8 cellular contexts compared by ENCODE assay signal in the genomic region with DNA sequence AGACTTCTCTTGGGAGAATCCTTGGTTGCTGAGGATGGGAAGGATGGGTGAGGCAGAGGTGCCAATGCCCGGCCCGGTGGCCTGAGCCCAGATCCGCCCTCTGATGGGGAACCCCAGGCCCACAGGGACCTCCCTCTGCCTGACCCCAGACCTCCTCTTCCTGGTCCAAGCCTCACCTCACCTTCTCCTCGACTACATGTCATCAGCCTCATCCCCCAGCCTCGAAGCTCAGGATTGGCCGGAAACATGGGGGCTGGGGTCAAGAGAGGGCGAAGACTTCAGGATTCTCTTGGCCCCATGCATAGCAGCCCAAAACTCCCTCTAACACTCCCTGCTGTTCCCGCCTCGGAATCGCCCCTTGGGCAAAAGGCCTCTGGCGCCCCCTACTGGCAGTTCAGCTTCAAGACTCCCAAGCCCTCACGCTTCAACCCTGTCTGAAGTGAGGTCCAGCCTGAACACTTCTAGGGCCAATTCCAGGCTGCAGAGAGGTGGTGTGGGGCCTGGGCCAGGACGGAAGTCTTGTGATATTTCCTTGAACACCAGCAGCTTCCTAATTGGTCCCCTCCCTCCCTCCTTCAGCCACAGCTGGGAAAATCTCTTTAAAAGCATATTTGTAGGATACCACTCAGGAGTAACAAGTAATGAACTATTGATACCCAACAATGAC. TPM values are rescaled to one million over a fixed set of nuclear protein-coding genes. Genes with fewer than 3 reads are reported as not detected.
DNase-seq lines count a peak whose midpoint lies in the region; ATAC-seq and TF ChIP-seq lines count a peak whose summit lies in the region.

No MANE protein-coding gene starts in this region.

- H3K4me1 ChIP-seq in MM.1S (ENCODE audit: low read length): peaks cover 7% of the 10 kb centered on the region

- no peaks in the 10 kb centered on the region for H3K9me2 ChIP-seq in MM.1S (replicated peaks; ENCODE audit: insufficient read depth, low read length)

- H3F3A ChIP-seq in MM.1S (ENCODE audit: insufficient read depth, low read length): peaks cover 5% of the 10 kb centered on the region

- H3K27ac ChIP-seq in MM.1S (ENCODE audit: low read length): no peak overlapping the region

- H3K36me3 ChIP-seq in MM.1S (replicated peaks; ENCODE audit: insufficient read depth, low read length): no peaks in the 10 kb centered on the region

- H3K4me3 ChIP-seq in GM12865 (ENCODE audit: low read depth, low read length) (no peak overlapping the region), MM.1S (ENCODE audit: low read length) (no peak overlapping the region), fibroblast of the aortic adventitia (ENCODE audit: low read depth, low read length) (no peak overlapping the region)

- peak; percentile 93 for DNase-seq in GM12865 (ENCODE audit: low read depth)
- peak; percentile 87 for DNase-seq in MM.1S
- peak; percentile 37 for DNase-seq in SHP77 treated with DMSO at 0.1 percent for 48 hours (lab: John Stamatoyannopoulos, UW)
- peak; percentile 85 for DNase-seq in activated T-helper 9 cell treated with anti-CD3 and anti-CD28 coated beads, Interleukin-2, amount 50 U/mL, for 16 hours (ENCODE audit: low read depth)
- peak; percentile 86 for DNase-seq in fibroblast of the aortic adventitia (ENCODE audit: low read depth)
- DNase-seq in non-pigmented ciliary epithelial cell (ENCODE audit: low read depth): peak; percentile 28
- DNase-seq in superior temporal gyrus (ENCODE audit: extremely low spot score): peak; percentile 92

- no peaks in the 10 kb centered on the region for H3K27me3 ChIP-seq in MM.1S (replicated peaks; ENCODE audit: insufficient read depth, low read length)

- H3K4me2 ChIP-seq in MM.1S (ENCODE audit: low read depth, low read length): no peak overlapping the region

- no peak for ATAC-seq in GM21526 (IDR thresholded peaks at IDR 0.05; ENCODE audit: low FRiP score, unreplicated experiment)

- H3K9ac ChIP-seq in MM.1S (ENCODE audit: low read length): no peak overlapping the region; the same call in 1 of the 2 replicates

- TF ChIP-seq CTCF in GM12865 (IDR thresholded peaks at IDR 0.05; ENCODE audit: insufficient read depth, low read depth, low read length, missing control alignments) (peak; percentile 98), MM.1S (IDR thresholded peaks at IDR 0.05; ENCODE audit: low read length) (peak; percentile 99), fibroblast of the aortic adventitia (IDR thresholded peaks at IDR 0.05; ENCODE audit: insufficient read depth, low read length) (peak; percentile 99)

- no peaks in the 10 kb centered on the region for H3K9me3 ChIP-seq in MM.1S (replicated peaks; ENCODE audit: insufficient read depth, low read length)

- peak overlapping the region; percentile 36 for H2AFZ ChIP-seq in MM.1S (ENCODE audit: low read length)

- no peaks in the 10 kb centered on the region for H3K79me2 ChIP-seq in MM.1S (ENCODE audit: low read length)

- H4K20me1 ChIP-seq in MM.1S (ENCODE audit: insufficient read depth, low read length): no peaks in the 10 kb centered on the region

RNA-seq across cellular contexts. Expression of gene ARHGAP27, which starts 47.2 kb away (rescaled TPM):
- total RNA-seq in fibroblast of the aortic adventitia (ENCODE audit: low replicate concordance): 2.3 and 5.2 TPM in 2 replicates

Comparison
In these comparisons a context has a peak if more than half of its experiments do, and no peak if none do; other contexts are left out.
1. DNase-seq: peak in every context shown above with its lines; median percentile 93 in GM12865; 92 in superior temporal gyrus; 87 in MM.1S; 86 in fibroblast of the aortic adventitia; 85 in activated T-helper 9 cell treated with anti-CD3 and anti-CD28 coated beads, Interleukin-2, amount 50 U/mL, for 16 hours; 37 in SHP77 treated with DMSO at 0.1 percent for 48 hours; 28 in non-pigmented ciliary epithelial cell.